12 cellular contexts compared by ENCODE assay signal in genomic region chr11:933002-933820, GRCh38. TPM values are rescaled to one million over a fixed set of nuclear protein-coding genes. Genes with fewer than 3 reads are reported as not detected.
DNase-seq lines count a peak whose midpoint lies in the region; ATAC-seq and TF ChIP-seq lines count a peak whose summit lies in the region.
"Had no signal": no experiment of that assay in that cellular context is flagged by ENCODE, and none has a peak within 500 bp of the region (broad histone marks: within the 10 kb centered on the region; RNA-seq: fewer than 3 reads in every experiment).

No MANE protein-coding gene starts in this region.

- H3K36me3 ChIP-seq in adrenal gland (replicated peaks in 1 of 2) (no peaks in the 10 kb centered on the region), left ventricle myocardium inferior (peaks cover 6% of the 10 kb centered on the region), parathyroid adenoma (ENCODE audit: control insufficient read depth, insufficient read depth, low read length) (no peaks in the 10 kb centered on the region)

- peak overlapping the region; percentile 43 for H3K4me3 Mint-ChIP-seq in CD4-positive, alpha-beta T cell
- H3K4me3 Mint-ChIP-seq: natural killer cell treated with Interleukin-12 subunit alpha and Interleukin-12 subunit beta and Interleukin-15 and Interleukin-18, amount 100 ng/mL, for 72 hours had no signal

- ATAC-seq in CD4-positive, alpha-beta T cell (ENCODE audit: poor library complexity) = no peak
- ATAC-seq in HG02610 (IDR thresholded peaks at IDR 0.05; ENCODE audit: unreplicated experiment) = no peak
- ATAC-seq in GM21723 (IDR thresholded peaks at IDR 0.05; ENCODE audit: unreplicated experiment) = no peak
- no peak for ATAC-seq in HG02623 (IDR thresholded peaks at IDR 0.05; ENCODE audit: unreplicated experiment)
- ATAC-seq: natural killer cell treated with Interleukin-12 subunit alpha and Interleukin-12 subunit beta and Interleukin-15 and Interleukin-18, amount 100 ng/mL, for 72 hours had no signal

- H2AFZ ChIP-seq in parathyroid adenoma = no peak overlapping the region

- in situ Hi-C loops in G401 (cut with HindIII; ENCODE audit: low sequenced_read_pairs) = no loop called here

- intact Hi-C loops in CD4-positive, alpha-beta T cell (cut with DNase I, micrococcal nuclease) = no loop called here
- intact Hi-C loops in adrenal gland (cut with DNase I) = no loop called here
- intact Hi-C loops in left ventricle myocardium inferior (cut with micrococcal nuclease) = no loop called here

- TF ChIP-seq CTCF in CD4-positive, alpha-beta T cell (IDR thresholded peaks at IDR 0.05) = no peak
- no peak for TF ChIP-seq CTCF in adrenal gland (IDR thresholded peaks at IDR 0.05)
- no peak for TF ChIP-seq CTCF in left ventricle myocardium inferior (IDR thresholded peaks at IDR 0.05; ENCODE audit: borderline replicate concordance)
- TF ChIP-seq CTCF in parathyroid adenoma (IDR thresholded peaks at IDR 0.05) = no peak

- POLR2A ChIA-PET in CD4-positive, alpha-beta T cell (lab: Charles Lee) = interaction anchor here (0.9 kb wide), 1 partner anchor 11 kb away, joined by 3 read pairs; no protein-coding TSS in a partner anchor

- H3K4me1 ChIP-seq in adrenal gland (replicated peaks in 1 of 2) = peaks cover 4 to 62% of the 10 kb centered on the region in 2 donors
- peaks cover 69% of the 10 kb centered on the region for H3K4me1 ChIP-seq in left ventricle myocardium inferior
- peaks cover 3% of the 10 kb centered on the region for H3K4me1 ChIP-seq in parathyroid adenoma

- H3K4me1 Mint-ChIP-seq in CD4-positive, alpha-beta T cell (ENCODE audit: low read depth) = peaks cover 68% of the 10 kb centered on the region

- no peaks in the 10 kb centered on the region for H3K9me3 ChIP-seq in CD4-positive, alpha-beta T cell (ENCODE audit: control insufficient read depth, low read length)
- H3K9me3 ChIP-seq in adrenal gland (replicated peaks in 1 of 3) (no peaks in the 10 kb centered on the region), left ventricle myocardium inferior (replicated peaks) (no peaks in the 10 kb centered on the region), parathyroid adenoma (ENCODE audit: control insufficient read depth, low read length) (no peaks in the 10 kb centered on the region)

- no peaks in the 10 kb centered on the region for H3K27me3 Mint-ChIP-seq in CD4-positive, alpha-beta T cell
- H3K27me3 Mint-ChIP-seq: IgD-negative memory B cell; natural killer cell treated with Interleukin-12 subunit alpha and Interleukin-12 subunit beta and Interleukin-15 and Interleukin-18, amount 100 ng/mL, for 72 hours had no signal

- H3K4me3 ChIP-seq in adrenal gland = no peak overlapping the region
- H3K4me3 ChIP-seq in left ventricle myocardium inferior = peak overlapping the region; percentile 14
- H3K4me3 ChIP-seq in parathyroid adenoma (ENCODE audit: low read depth, low read length) = peak overlapping the region; percentile 16

- H3K79me2 ChIP-seq in parathyroid adenoma = peaks cover 21% of the 10 kb centered on the region

- no peaks in the 10 kb centered on the region for H3K27me3 ChIP-seq in CD4-positive, alpha-beta T cell (ENCODE audit: control insufficient read depth, insufficient read depth, low read length)
- H3K27me3 ChIP-seq in adrenal gland = no peaks in the 10 kb centered on the region
- H3K27me3 ChIP-seq in left ventricle myocardium inferior (ENCODE audit: low read depth) = no peaks in the 10 kb centered on the region
- no peaks in the 10 kb centered on the region for H3K27me3 ChIP-seq in parathyroid adenoma (ENCODE audit: control insufficient read depth, insufficient read depth, low read length)

- H3K4me2 ChIP-seq in parathyroid adenoma (ENCODE audit: low read length) = peak overlapping the region; percentile 57

- H3K9ac ChIP-seq in parathyroid adenoma = no peak overlapping the region

- H3K27ac ChIP-seq in CD4-positive, alpha-beta T cell (ENCODE audit: low read depth, low read length) = no peak overlapping the region
- H3K27ac ChIP-seq in adrenal gland (peak overlapping the region; percentile 10 to 77 (median 57)), left ventricle myocardium inferior (replicated peaks) (peak overlapping the region; percentile 54), parathyroid adenoma (peak overlapping the region; percentile 21)

- peak overlapping the region; percentile 2 for H3K27ac Mint-ChIP-seq in CD4-positive, alpha-beta T cell

- CTCF ChIA-PET in CD4-positive, alpha-beta T cell (lab: Charles Lee) = no interaction called here

- no peaks in the 10 kb centered on the region for H3K9me3 Mint-ChIP-seq in CD4-positive, alpha-beta T cell
- H3K9me3 Mint-ChIP-seq: IgD-negative memory B cell; natural killer cell treated with Interleukin-12 subunit alpha and Interleukin-12 subunit beta and Interleukin-15 and Interleukin-18, amount 100 ng/mL, for 72 hours had no signal

- 52 to 61% (median 57%) methylated on average over 20 of the region's 20 CpGs for WGBS in adrenal gland, 4 donors

- no peak for TF ChIP-seq POLR2A in adrenal gland (IDR thresholded peaks at IDR 0.05)

- DNase-seq in CD4-positive, alpha-beta T cell = no peak
- DNase-seq in adrenal gland (no peak), left ventricle myocardium inferior (no peak), G401 (ENCODE audit: low spot score) (no peak)
- DNase-seq: anterior cingulate cortex, NCI-H510A had no signal

- peaks cover 15% of the 10 kb centered on the region for H3K36me3 Mint-ChIP-seq in CD4-positive, alpha-beta T cell (ENCODE audit: low read depth)
- H3K36me3 Mint-ChIP-seq: natural killer cell treated with Interleukin-12 subunit alpha and Interleukin-12 subunit beta and Interleukin-15 and Interleukin-18, amount 100 ng/mL, for 72 hours had no signal

RNA-seq across cellular contexts. Expression of gene AP2A2, which starts 7.5 kb away (rescaled TPM):
- 10 to 100 TPM; 45.9 to 46.6 TPM for total RNA-seq in CD4-positive, alpha-beta T cell
- 100 to 1,000 TPM in 3 of 8 donors, 10 to 100 TPM in 5; 38.5 to 115 (median 79.1) TPM for total RNA-seq in adrenal gland
- polyA plus RNA-seq in adrenal gland = 10 to 100 TPM; 28.6 to 98.5 (median 71.4) TPM
- 41.4 TPM for total RNA-seq in left ventricle myocardium inferior
- 47.5 and 57.1 TPM in 2 replicates for total RNA-seq in G401 (2014; rRNA removed; shearing (Covaris generic))

RNA-seq across cellular contexts. Expression of gene CHID1, which starts 22.6 kb away (rescaled TPM):
- total RNA-seq in CD4-positive, alpha-beta T cell = 10 to 100 TPM; 17.1 to 22.8 TPM
- total RNA-seq in adrenal gland = 100 to 1,000 TPM in 5 of 8 donors, 10 to 100 TPM in 3; 93.1 to 220 (median 110) TPM
- 10 to 100 TPM; 39.2 to 60.1 (median 56.3) TPM for polyA plus RNA-seq in adrenal gland
- 54.2 TPM for total RNA-seq in left ventricle myocardium inferior
- total RNA-seq in G401 (2014; rRNA removed; shearing (Covaris generic)) = 64.2 and 83.4 TPM in 2 replicates

Comparison
In these comparisons a context has a peak if more than half of its experiments do, and no peak if none do; other contexts are left out.
1. H3K4me3 ChIP-seq: peak in left ventricle myocardium inferior (single experiment) and parathyroid adenoma (single experiment); none in adrenal gland (0 of 4).